Comparison of ENCODE assay signal across 25 cellular contexts in the genomic region with DNA sequence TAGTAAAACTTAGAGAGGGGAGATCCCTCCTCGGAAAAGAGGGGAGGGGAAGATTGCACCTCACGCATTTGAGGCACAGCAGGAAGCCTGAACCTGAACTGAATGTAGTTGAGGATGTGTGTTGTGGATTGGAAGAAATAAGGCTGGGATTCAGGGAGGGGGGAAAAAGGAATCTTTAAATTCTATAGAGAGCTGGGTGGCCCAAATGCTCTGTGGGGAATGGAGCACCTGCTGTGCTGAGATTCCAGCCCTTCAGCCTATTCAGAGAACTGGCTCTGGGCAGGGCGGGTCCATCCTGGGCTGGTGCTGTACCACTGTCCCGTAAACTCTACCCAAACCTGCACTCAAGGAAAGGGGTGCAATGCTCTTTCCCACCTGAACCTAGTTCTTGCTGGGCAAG. TPM values are rescaled to one million over a fixed set of nuclear protein-coding genes. Genes with fewer than 3 reads are reported as not detected.
DNase-seq lines count a peak whose midpoint lies in the region; TF ChIP-seq lines count a peak whose summit lies in the region.
"Had no signal": no experiment of that assay in that cellular context is flagged by ENCODE, and none has a peak within 500 bp of the region (broad histone marks: within the 10 kb centered on the region; RNA-seq: fewer than 3 reads in every experiment).

No MANE protein-coding gene starts in this region.

- H3K9me3 Mint-ChIP-seq in glutamatergic neuron (ENCODE audit: unreplicated experiment) (peaks cover 11% of the 10 kb centered on the region), neural crest cell (no peaks in the 10 kb centered on the region)

- 2% methylated on average over 4 of the region's 4 CpGs for WGBS in HUES64

- no peaks in the 10 kb centered on the region for H3K9me3 ChIP-seq in ES-I3 (ENCODE audit: control insufficient read depth, insufficient read depth, low read length)
- H3K9me3 ChIP-seq in HUES64 (ENCODE audit: insufficient read depth, low read depth, low read length), result no peaks in the 10 kb centered on the region
- H3K9me3 ChIP-seq: left ventricle myocardium inferior, Peyer's patch, prostate gland had no signal

- DNase-seq in glutamatergic neuron (no peak), neural crest cell (ENCODE audit: low read depth, low spot score) (no peak), DMS79 treated with DMSO at 0.1 percent for 48 hours (lab: John Stamatoyannopoulos, UW) (no peak), islet precursor cell (no peak), NCI-H146 (lab: John Stamatoyannopoulos, UW) (no peak)
- DNase-seq: activated CD4-positive, alpha-beta T cell treated with anti-CD3 and anti-CD28 coated beads for 36 hours; CD4-positive, CD25-positive, alpha-beta regulatory T cell; DMS153; GF-D8; left ventricle myocardium inferior; midbrain; NCI-H1092 treated with DMSO at 0.1 percent for 48 hours; NCI-H2081; NCI-H510A; NK-92 treated with Interleukin-12 subunit alpha and Interleukin-12 subunit beta, amount 100 ng/mL, for 24 hours; stimulated activated CD4-positive, alpha-beta T cell treated with anti-CD3 and anti-CD28 coated beads, Interleukin-2, amount 100 ng/mL, for 24 hours; stimulated activated naive CD4-positive, alpha-beta T cell; T-helper 1 cell had no signal

- peaks cover 45% of the 10 kb centered on the region for H3K27me3 ChIP-seq in HUES64 (ENCODE audit: insufficient read depth, low read length)
- H3K27me3 ChIP-seq: Peyer's patch had no signal

- H3K27me3 Mint-ChIP-seq in glutamatergic neuron (ENCODE audit: unreplicated experiment) (peaks cover 2% of the 10 kb centered on the region), neural crest cell (ENCODE audit: low read depth) (peaks cover 41% of the 10 kb centered on the region)
- H3K27me3 Mint-ChIP-seq: activated CD4-positive, alpha-beta T cell treated with anti-CD3 and anti-CD28 coated beads for 36 hours; CD4-positive, CD25-positive, alpha-beta regulatory T cell had no signal

- H3K4me1 Mint-ChIP-seq in glutamatergic neuron (ENCODE audit: low read depth, unreplicated experiment) (peaks cover 28% of the 10 kb centered on the region), neural crest cell (peaks cover 51% of the 10 kb centered on the region)

- H3K9ac ChIP-seq in ES-I3 (ENCODE audit: low read depth, low read length), result peak overlapping the region; percentile 22; the same call in 1 of the 2 replicates
- peak overlapping the region; percentile 31; the same call in 1 of the 2 replicates for H3K9ac ChIP-seq in HUES64 (ENCODE audit: low read depth, low read length)

- no peak overlapping the region for H3K27ac Mint-ChIP-seq in glutamatergic neuron (ENCODE audit: unreplicated experiment)
- no peak overlapping the region for H3K27ac Mint-ChIP-seq in neural crest cell (ENCODE audit: unreplicated experiment)

- H3K4me1 ChIP-seq in ES-I3 (ENCODE audit: insufficient read depth, low read length) (peaks cover 43% of the 10 kb centered on the region), HUES64 (ENCODE audit: insufficient read depth, low read length) (peaks cover 25% of the 10 kb centered on the region)
- H3K4me1 ChIP-seq: prostate gland had no signal

- H3K4me3 Mint-ChIP-seq in glutamatergic neuron (ENCODE audit: unreplicated experiment), result peak overlapping the region; percentile 75
- peak overlapping the region; percentile 69 for H3K4me3 Mint-ChIP-seq in neural crest cell
- H3K4me3 Mint-ChIP-seq: activated CD4-positive, alpha-beta T cell treated with anti-CD3 and anti-CD28 coated beads for 36 hours had no signal

- no peaks in the 10 kb centered on the region for H3K36me3 Mint-ChIP-seq in glutamatergic neuron (ENCODE audit: unreplicated experiment)
- peaks cover 5% of the 10 kb centered on the region for H3K36me3 Mint-ChIP-seq in neural crest cell (ENCODE audit: low read depth)

- H3K4me3 ChIP-seq in HUES64 (ENCODE audit: low read length), result peak overlapping the region; percentile 46
- H3K4me3 ChIP-seq: coronary artery, left ventricle myocardium inferior, Peyer's patch, prostate gland had no signal

- TF ChIP-seq CTCF in glutamatergic neuron (IDR thresholded peaks at IDR 0.05; ENCODE audit: partially characterized antibody, unreplicated experiment), result no peak
- no peak for TF ChIP-seq CTCF in neural crest cell (conservative IDR thresholded peaks at IDR 0.05)

- H3K36me3 ChIP-seq in ES-I3 (ENCODE audit: insufficient read depth, low read length) (no peaks in the 10 kb centered on the region), HUES64 (ENCODE audit: insufficient read depth, low read length) (no peaks in the 10 kb centered on the region)
- H3K36me3 ChIP-seq: left ventricle myocardium inferior, Peyer's patch, prostate gland had no signal

- peak overlapping the region; percentile 60; the same call in 1 of the 2 replicates for H3K27ac ChIP-seq in HUES64 (ENCODE audit: low read depth, low read length)
- H3K27ac ChIP-seq: coronary artery, left ventricle myocardium inferior, Peyer's patch, prostate gland had no signal

RNA-seq across cellular contexts. Expression of a gene that starts 4.1 kb away (rescaled TPM):
- 15.8 TPM for polyA plus RNA-seq in HUES64 (2013, experiment 1 of 2)
- 11.0 TPM for polyA plus RNA-seq in HUES64 (2013, experiment 2 of 2)
- 20.2 TPM for total RNA-seq in glutamatergic neuron (ENCODE audit: unreplicated experiment)
- total RNA-seq in neural crest cell, result 10.1 and 12.0 TPM in 2 replicates

RNA-seq across cellular contexts. Expression of a gene that starts 6.8 kb away (rescaled TPM):
- polyA plus RNA-seq in HUES64 (2013, experiment 1 of 2), result not detected
- not detected for polyA plus RNA-seq in HUES64 (2013, experiment 2 of 2)
- total RNA-seq in glutamatergic neuron (ENCODE audit: unreplicated experiment), result not detected
- not detected in 2 replicates for total RNA-seq in neural crest cell
- total RNA-seq: bronchial epithelial cell, glomerular endothelial cell, left ventricle myocardium inferior, Peyer's patch, prostate gland had no signal

RNA-seq across cellular contexts. Expression of a gene that starts 11.6 kb away (rescaled TPM):
- polyA plus RNA-seq in HUES64 (2013, experiment 1 of 2), result not detected
- 0.25 TPM for polyA plus RNA-seq in HUES64 (2013, experiment 2 of 2)
- not detected for total RNA-seq in glutamatergic neuron (ENCODE audit: unreplicated experiment)
- total RNA-seq in neural crest cell, result not detected in 2 replicates
- total RNA-seq: bronchial epithelial cell had no signal

RNA-seq across cellular contexts. Expression of a gene that starts 18.7 kb away (rescaled TPM):
- polyA plus RNA-seq in HUES64 (2013, experiment 1 of 2), result 18.3 TPM
- polyA plus RNA-seq in HUES64 (2013, experiment 2 of 2), result 21.2 TPM
- total RNA-seq in glutamatergic neuron (ENCODE audit: unreplicated experiment) (87.4 TPM), neural crest cell (72.5 and 76.3 TPM in 2 replicates)

RNA-seq across cellular contexts. Expression of a gene that starts 31.6 kb away (rescaled TPM):
- 47.8 TPM for polyA plus RNA-seq in HUES64 (2013, experiment 1 of 2)
- polyA plus RNA-seq in HUES64 (2013, experiment 2 of 2), result 48.8 TPM
- 86.5 TPM for total RNA-seq in glutamatergic neuron (ENCODE audit: unreplicated experiment)
- total RNA-seq in neural crest cell, result 77.5 and 78.3 TPM in 2 replicates
